ENCODE assay signal across 32 cellular contexts in genomic region chr15:70147778-70148177, GRCh38.
"Had no signal": no experiment of that assay in that cellular context is flagged by ENCODE, and none has a peak within 500 bp of the region (broad histone marks: within the 10 kb centered on the region; RNA-seq: fewer than 3 reads in every experiment).

No MANE protein-coding gene starts in this region.

- H3K9me3 Mint-ChIP-seq: activated B cell treated with CpG ODN at 0.5 μM for 24 hours; activated naive CD4-positive, alpha-beta T cell treated with anti-CD3 and anti-CD28 coated beads for 36 hours; activated naive CD8-positive, alpha-beta T cell treated with anti-CD3 and anti-CD28 coated beads, Interleukin-2, amount 10 ng/mL, durations not matched to agents 7 days and 5 days; dendritic cell treated with granulocyte-macrophage colony-stimulating factor and Interleukin-4, amounts not matched to agents 40 ng/mL and 50 ng/mL, for 4 days; endodermal cell; immature natural killer cell; T-helper 2 cell treated with Interferon-gamma antibody and Interleukin-4, amounts not matched to agents 5 μg/mL and 100 μg/mL, for 36 hours had no signal

- FAIRE-seq: astrocyte, kidney, TTC549 had no signal

- H3K36me3 ChIP-seq: heart left ventricle, neutrophil, right lobe of liver, stomach, thyroid gland, upper lobe of left lung, vagina had no signal

- H3K27me3 ChIP-seq: neutrophil, right lobe of liver, stomach, thyroid gland, upper lobe of left lung, vagina had no signal

- H3K27ac Mint-ChIP-seq: activated B cell treated with CpG ODN at 0.5 μM for 24 hours; activated CD4-positive, alpha-beta T cell treated with anti-CD3 and anti-CD28 coated beads for 36 hours; activated naive CD4-positive, alpha-beta T cell treated with anti-CD3 and anti-CD28 coated beads for 36 hours; activated naive CD8-positive, alpha-beta T cell treated with anti-CD3 and anti-CD28 coated beads, Interleukin-2, amount 10 ng/mL, durations not matched to agents 7 days and 5 days; dendritic cell treated with granulocyte-macrophage colony-stimulating factor and Interleukin-4, amounts not matched to agents 40 ng/mL and 50 ng/mL, for 4 days; endodermal cell; immature natural killer cell; progenitor cell of endocrine pancreas; T-helper 2 cell treated with Interferon-gamma antibody and Interleukin-4, amounts not matched to agents 5 μg/mL and 100 μg/mL, for 36 hours had no signal

- DNase-seq: activated B cell treated with CpG ODN at 0.5 μM for 24 hours; activated CD4-positive, alpha-beta T cell treated with anti-CD3 and anti-CD28 coated beads for 36 hours; activated CD8-positive, alpha-beta memory T cell treated with anti-CD3 and anti-CD28 coated beads for 24 hours; activated effector memory CD4-positive, alpha-beta T cell treated with Interleukin-2 at 50 U/mL for 16 hours; activated naive CD4-positive, alpha-beta T cell treated with anti-CD3 and anti-CD28 coated beads for 36 hours; activated naive CD8-positive, alpha-beta T cell treated with anti-CD3 and anti-CD28 coated beads, Interleukin-2, amount 10 ng/mL, durations not matched to agents 7 days and 5 days; amniotic stem cell; central memory CD4-positive, alpha-beta T cell; endodermal cell; foreskin keratinocyte; heart left ventricle; hypothalamus; immature natural killer cell; left colon; mammary epithelial cell; stimulated activated CD4-positive, alpha-beta T cell treated with anti-CD3 and anti-CD28 coated beads, Interleukin-12 subunit alpha, Interleukin-12 subunit beta, amount 100 ng/mL, for 4 hours; stimulated activated CD4-positive, alpha-beta T cell treated with anti-CD3 and anti-CD28 coated beads, Interleukin-4, amount 100 ng/mL, for 1 hour; stomach; T-helper 1 cell; upper lobe of left lung had no signal

- H3K36me3 Mint-ChIP-seq: activated naive CD8-positive, alpha-beta T cell treated with anti-CD3 and anti-CD28 coated beads, Interleukin-2, amount 10 ng/mL, durations not matched to agents 7 days and 5 days; mesothelial cell of epicardium had no signal

- H3K27ac ChIP-seq: foreskin keratinocyte, heart left ventricle, neutrophil, right lobe of liver, stomach, thyroid gland, upper lobe of left lung, vagina had no signal

- H3K4me3 Mint-ChIP-seq: activated B cell treated with CpG ODN at 0.5 μM for 24 hours; activated CD4-positive, alpha-beta T cell treated with anti-CD3 and anti-CD28 coated beads for 36 hours; activated naive CD4-positive, alpha-beta T cell treated with anti-CD3 and anti-CD28 coated beads for 36 hours; activated naive CD8-positive, alpha-beta T cell treated with anti-CD3 and anti-CD28 coated beads, Interleukin-2, amount 10 ng/mL, durations not matched to agents 7 days and 5 days; dendritic cell treated with granulocyte-macrophage colony-stimulating factor and Interleukin-4, amounts not matched to agents 40 ng/mL and 50 ng/mL, for 4 days; endodermal cell; immature natural killer cell; mesothelial cell of epicardium; T-helper 2 cell treated with Interferon-gamma antibody and Interleukin-4, amounts not matched to agents 5 μg/mL and 100 μg/mL, for 36 hours had no signal

- H3K9me3 ChIP-seq: heart left ventricle, neutrophil, right lobe of liver, stomach, thyroid gland, upper lobe of left lung, vagina had no signal

- H3K4me1 ChIP-seq: vagina had no signal

- H3K4me3 ChIP-seq: heart left ventricle, right lobe of liver, stomach, thyroid gland, upper lobe of left lung, vagina had no signal

- ATAC-seq: activated CD4-positive, alpha-beta T cell treated with anti-CD3 and anti-CD28 coated beads for 36 hours; esophagus mucosa; foreskin keratinocyte; heart left ventricle; left colon; right lobe of liver had no signal
